9 cellular contexts compared by ENCODE assay signal in genomic region chr6:22062807-22063408, GRCh38.
A peak's percentile ranks its signal among the peaks of the same experiment; 100 is the strongest.
DNase-seq lines count a peak whose midpoint lies in the region; ATAC-seq, FAIRE-seq and TF ChIP-seq lines count a peak whose summit lies in the region.
"Had no signal": no experiment of that assay in that cellular context is flagged by ENCODE, and none has a peak within 500 bp of the region (broad histone marks: within the 10 kb centered on the region; RNA-seq: fewer than 3 reads in every experiment).

No MANE protein-coding gene starts in this region.

- no peak for TF ChIP-seq POLR2A in HepG2 (IDR thresholded peaks at IDR 0.05; ENCODE audit: insufficient read depth in 1 of 2, low read depth in 2 of 2, low read length in 2 of 2)

- H3K36me3 Mint-ChIP-seq in CD8-positive, alpha-beta T cell, result no peaks in the 10 kb centered on the region

- WGBS in mesendoderm (ENCODE audit: extremely low coverage, insufficient coverage, low lambda C conversion rate), result no CpG with 5 or more reads among the region's 21 CpGs
- 65% methylated on average over 20 of the region's 21 CpGs for WGBS in HepG2 (ENCODE audit: low lambda C conversion rate)

- intact Hi-C loops in CD8-positive, alpha-beta T cell (cut with DNase I, micrococcal nuclease), result loop anchor here in 1 of 2 experiments (5.0 kb wide), 1 partner anchor 84 kb away; no protein-coding TSS in a partner anchor
- intact Hi-C loops in HepG2 (cut with micrococcal nuclease; ENCODE audit: unreplicated experiment), result no loop called here

- peaks cover 18% of the 10 kb centered on the region for H3K4me1 Mint-ChIP-seq in CD8-positive, alpha-beta T cell (ENCODE audit: low read depth)

- BruUV-seq in HepG2 (replicated peaks; lab: Mats Ljungman, UMichigan), result no TSS peak

- no peak overlapping the region for H3K18ac ChIP-seq in mesendoderm (ENCODE audit: low read length)

- no peaks in the 10 kb centered on the region for H3K9me3 Mint-ChIP-seq in CD8-positive, alpha-beta T cell

- H3K4me2 ChIP-seq in mesendoderm (ENCODE audit: low read length), result no peak overlapping the region
- no peak overlapping the region for H3K4me2 ChIP-seq in HepG2 (ENCODE audit: low read depth, low read length)

- H3K4me3 ChIP-seq in CD8-positive, alpha-beta T cell (ENCODE audit: low read depth, low read length), result peak overlapping the region; percentile 20
- H3K4me3 ChIP-seq in Jurkat, Clone E6-1 (ENCODE audit: low read length), result no peak overlapping the region
- H3K4me3 ChIP-seq in mesendoderm (ENCODE audit: low read length), result no peak overlapping the region
- H3K4me3 ChIP-seq in HepG2 (replicated peaks in 1 of 3; ENCODE audit: insufficient read depth in 1 of 3, low read depth in 2 of 3, low read length in 3 of 3), result no peak overlapping the region
- H3K4me3 ChIP-seq: pancreas had no signal

- in situ Hi-C loops in HepG2 (cut with HindIII; ENCODE audit: extremely low pct_ligation_motif_present, low pct_unique_long_range_greater_than_20kb), result no loop called here

- H3K23ac ChIP-seq in mesendoderm (ENCODE audit: low read length), result no peak overlapping the region

- no peak for TF ChIP-seq CTCF in CD8-positive, alpha-beta T cell (IDR thresholded peaks at IDR 0.05)
- no peak for TF ChIP-seq CTCF in HepG2 (CRISPR knock-in tag; IDR thresholded peaks at IDR 0.05)

- H2AK5ac ChIP-seq in mesendoderm (ENCODE audit: low read length), result no peak overlapping the region

- POLR2A ChIA-PET in CD8-positive, alpha-beta T cell (lab: Charles Lee), result no interaction called here
- POLR2A ChIA-PET in HepG2 (lab: Yijun Ruan, JAX), result no interaction called here

- no peak overlapping the region for H3K4ac ChIP-seq in mesendoderm (ENCODE audit: low read depth, low read length)

- H3K4me1 ChIP-seq in CD8-positive, alpha-beta T cell (ENCODE audit: insufficient read depth, low read length), result peaks cover 8% of the 10 kb centered on the region
- H3K4me1 ChIP-seq in mesendoderm (ENCODE audit: control insufficient read depth, low read depth, low read length), result no peaks in the 10 kb centered on the region
- H3K4me1 ChIP-seq in HepG2 (ENCODE audit: insufficient read depth, low read length), result no peaks in the 10 kb centered on the region

- H2BK5ac ChIP-seq in mesendoderm (ENCODE audit: low read length), result no peak overlapping the region

- no peak overlapping the region for H3K56ac ChIP-seq in mesendoderm (ENCODE audit: low read length)

- H3K27me3 Mint-ChIP-seq in CD8-positive, alpha-beta T cell (ENCODE audit: low read depth), result no peaks in the 10 kb centered on the region

- H3K9me3 ChIP-seq in CD8-positive, alpha-beta T cell (ENCODE audit: low read length), result no peaks in the 10 kb centered on the region
- H3K9me3 ChIP-seq in HepG2 (ENCODE audit: low read length), result peaks cover 13% of the 10 kb centered on the region
- H3K9me3 ChIP-seq: pancreas had no signal

- H3K79me2 ChIP-seq in mesendoderm (ENCODE audit: control insufficient read depth, insufficient read depth, low read length) (no peaks in the 10 kb centered on the region), HepG2 (ENCODE audit: insufficient read depth, low read length) (no peaks in the 10 kb centered on the region)

- no peak for TF ChIP-seq RAD21 in HepG2 (CRISPR knock-in tag; IDR thresholded peaks at IDR 0.05)

- H4K5ac ChIP-seq in mesendoderm (ENCODE audit: low read length), result no peak overlapping the region

- CTCF ChIA-PET in CD8-positive, alpha-beta T cell (lab: Charles Lee), result no interaction called here
- CTCF ChIA-PET in HepG2 (lab: Yijun Ruan, JAX; ENCODE audit: low intra/inter-chr PET ratio, low total read pairs), result no interaction called here

- no peaks in the 10 kb centered on the region for H3K27me3 ChIP-seq in CD8-positive, alpha-beta T cell (ENCODE audit: insufficient read depth, low read length)
- H3K27me3 ChIP-seq in mesendoderm (ENCODE audit: insufficient read depth, low read length, poor library complexity) (no peaks in the 10 kb centered on the region), HepG2 (ENCODE audit: control insufficient read depth in 1 of 2, insufficient read depth in 2 of 2, low read length in 2 of 2) (no peaks in the 10 kb centered on the region)
- H3K27me3 ChIP-seq: pancreas had no signal

- H3K27ac Mint-ChIP-seq in CD8-positive, alpha-beta T cell, result peak overlapping the region; percentile 53

- no peak for FAIRE-seq in HepG2 (lab: Jason Lieb, UNC)
- FAIRE-seq: pancreas had no signal

- H3K27ac ChIP-seq in CD8-positive, alpha-beta T cell (ENCODE audit: low read depth, low read length), result peak overlapping the region; percentile 10
- H3K27ac ChIP-seq in mesendoderm (ENCODE audit: low read depth, low read length) (no peak overlapping the region), HepG2 (ENCODE audit: extremely low read length, insufficient read depth, low read length) (no peak overlapping the region)
- H3K27ac ChIP-seq: pancreas had no signal

- TF ChIP-seq EP300 in HepG2 (IDR thresholded peaks at IDR 0.05; ENCODE audit: low read depth in 2 of 2, low read length in 2 of 2), result no peak
- TF ChIP-seq EP300 in HepG2 (CRISPR knock-in tag; IDR thresholded peaks at IDR 0.05; ENCODE audit: borderline replicate concordance), result no peak

- peak overlapping the region; percentile 68 for H3K4me3 Mint-ChIP-seq in CD8-positive, alpha-beta T cell

- H2BK120ac ChIP-seq in mesendoderm (ENCODE audit: low read depth, low read length), result no peak overlapping the region

- H4K8ac ChIP-seq in mesendoderm (ENCODE audit: low read depth, low read length), result no peak overlapping the region

- no peaks in the 10 kb centered on the region for H4K20me1 ChIP-seq in HepG2 (ENCODE audit: insufficient read depth, low read length)

- peak; percentile 2 to 82 (median 27) for DNase-seq in CD8-positive, alpha-beta T cell
- peak; percentile 100 for DNase-seq in Jurkat, Clone E6-1 (ENCODE audit: low read depth, low spot score)
- peak; percentile 29 for DNase-seq in activated gamma-delta T cell treated with anti-CD3 and anti-CD28 coated beads, Interleukin-2, amount 50 U/mL, for 16 hours (ENCODE audit: low read depth)
- peak; percentile 7 for DNase-seq in stimulated activated CD4-positive, alpha-beta T cell treated with anti-CD3 and anti-CD28 coated beads, Interleukin-12 subunit alpha, Interleukin-12 subunit beta, amount 100 ng/mL, for 4 hours
- DNase-seq in NCI-H226 (no peak), mesendoderm (no peak), HepG2 (ENCODE audit: low spot score) (no peak)
- DNase-seq: pancreas had no signal

- ATAC-seq in CD8-positive, alpha-beta T cell, result peak; percentile 83
- ATAC-seq in GM21360 (IDR thresholded peaks at IDR 0.05; ENCODE audit: unreplicated experiment) (peak; percentile 58), HepG2 (no peak)

- no peak overlapping the region for H2AFZ ChIP-seq in HepG2 (ENCODE audit: low read length)

- H2BK15ac ChIP-seq in mesendoderm (replicated peaks; ENCODE audit: low read depth), result no peak overlapping the region

- H3K79me1 ChIP-seq in mesendoderm (ENCODE audit: low read length), result no peaks in the 10 kb centered on the region

- H3K9ac ChIP-seq in mesendoderm (ENCODE audit: low read length) (no peak overlapping the region), HepG2 (ENCODE audit: insufficient read depth, low read depth, low read length) (no peak overlapping the region)

- H3K36me3 ChIP-seq in CD8-positive, alpha-beta T cell (ENCODE audit: insufficient read depth, low read length), result no peaks in the 10 kb centered on the region
- H3K36me3 ChIP-seq in mesendoderm (ENCODE audit: control insufficient read depth, insufficient read depth, low read length), result no peaks in the 10 kb centered on the region
- H3K36me3 ChIP-seq in HepG2 (replicated peaks in 1 of 2; ENCODE audit: control insufficient read depth in 1 of 2, insufficient read depth in 2 of 2, low read length in 2 of 2), result no peaks in the 10 kb centered on the region
- H3K36me3 ChIP-seq: pancreas had no signal

TF ChIP-seq in HepG2, 621 proteins besides CTCF, POLR2A, EP300 and RAD21:
- TF ChIP-seq ZNF446 (CRISPR knock-in tag; IDR thresholded peaks at IDR 0.05), result no peak
- TF ChIP-seq HES4 (CRISPR knock-in tag; IDR thresholded peaks at IDR 0.05; ENCODE audit: borderline replicate concordance), result no peak
- no peak for TF ChIP-seq ZNF30 (CRISPR knock-in tag; IDR thresholded peaks at IDR 0.05)
- TF ChIP-seq DPF2 (CRISPR knock-in tag; IDR thresholded peaks at IDR 0.05; ENCODE audit: borderline replicate concordance, low read depth), result no peak
- TF ChIP-seq ZNF768 (CRISPR knock-in tag; IDR thresholded peaks at IDR 0.05), result no peak
- TF ChIP-seq ATAD3A (CRISPR knock-in tag; IDR thresholded peaks at IDR 0.05), result no peak
- no peak for TF ChIP-seq MIER3 (CRISPR knock-in tag; IDR thresholded peaks at IDR 0.05; ENCODE audit: borderline replicate concordance)
- TF ChIP-seq PAWR (CRISPR knock-in tag; IDR thresholded peaks at IDR 0.05; ENCODE audit: borderline replicate concordance), result no peak
- no peak for TF ChIP-seq ZNF160 (CRISPR knock-in tag; IDR thresholded peaks at IDR 0.05)
- no peak for TF ChIP-seq SIX4 (CRISPR knock-in tag; IDR thresholded peaks at IDR 0.05)
- TF ChIP-seq TBL1XR1 (IDR thresholded peaks at IDR 0.05; ENCODE audit: borderline replicate concordance, low read length, partially characterized antibody), result no peak
- no peak for TF ChIP-seq BORCS8-MEF2B (CRISPR knock-in tag; IDR thresholded peaks at IDR 0.05)
- TF ChIP-seq ZHX1 (CRISPR knock-in tag; IDR thresholded peaks at IDR 0.05; ENCODE audit: low read depth), result no peak
- no peak for TF ChIP-seq EED (CRISPR knock-in tag; IDR thresholded peaks at IDR 0.05)
- TF ChIP-seq KLF15 (CRISPR knock-in tag; IDR thresholded peaks at IDR 0.05; ENCODE audit: borderline replicate concordance), result no peak
TF ChIP-seq in HepG2: peak in this region for 0.

Comparison
In these comparisons a context has a peak if more than half of its experiments do, and no peak if none do; other contexts are left out.
1. DNase-seq: peak in CD8-positive, alpha-beta T cell (7 of 7), Jurkat, Clone E6-1 (single experiment), activated gamma-delta T cell treated with anti-CD3 and anti-CD28 coated beads, Interleukin-2, amount 50 U/mL, for 16 hours (single experiment) and stimulated activated CD4-positive, alpha-beta T cell treated with anti-CD3 and anti-CD28 coated beads, Interleukin-12 subunit alpha, Interleukin-12 subunit beta, amount 100 ng/mL, for 4 hours (single experiment); none in NCI-H226 (single experiment), mesendoderm (single experiment) and HepG2 (single experiment).